In genomic region chr17:3514873-3515272, GRCh38 we compare ENCODE assay signal across 20 cellular contexts. TPM values are rescaled to one million over a fixed set of nuclear protein-coding genes. Genes with fewer than 3 reads are reported as not detected.
"Had no signal": no experiment of that assay in that cellular context is flagged by ENCODE, and none has a peak within 500 bp of the region (broad histone marks: within the 10 kb centered on the region; RNA-seq: fewer than 3 reads in every experiment).

No MANE protein-coding gene starts in this region.

- H3K27me3 ChIP-seq: cardiac muscle cell, colonic mucosa, gastrocnemius medialis, heart left ventricle had no signal

- H3K27me3 Mint-ChIP-seq: activated B cell treated with CpG ODN at 0.5 μM for 24 hours; activated CD4-positive, alpha-beta memory T cell treated with anti-CD3 and anti-CD28 coated beads for 36 hours; activated naive CD8-positive, alpha-beta T cell; memory B cell; progenitor cell of endocrine pancreas; type B pancreatic cell had no signal

- DNase-seq: activated B cell treated with CpG ODN at 0.5 μM for 24 hours; activated CD4-positive, alpha-beta memory T cell treated with anti-CD3 and anti-CD28 coated beads for 36 hours; activated CD4-positive, alpha-beta T cell treated with anti-CD3 and anti-CD28 coated beads for 4 hours; activated T-cell treated with anti-CD3 and anti-CD28 coated beads for 4 hours; colonic mucosa; gastrocnemius medialis; heart left ventricle; mucosa of descending colon; naive B cell; stimulated activated CD4-positive, alpha-beta T cell treated with anti-CD3 and anti-CD28 coated beads, Interleukin-2, amount 100 ng/mL, for 24 hours; stimulated activated naive CD8-positive, alpha-beta T cell treated with anti-CD3 and anti-CD28 coated beads, Interleukin-15, Interleukin-2, amounts not matched to agents 100 U/mL and 50 U/mL, for 24 hours; T-helper 1 cell; T-helper 9 cell had no signal

- H3K27ac ChIP-seq: cardiac muscle cell, colonic mucosa had no signal

- H3K36me3 Mint-ChIP-seq: activated CD4-positive, alpha-beta memory T cell treated with anti-CD3 and anti-CD28 coated beads for 36 hours; naive B cell; type B pancreatic cell had no signal

- H3K36me3 ChIP-seq: cardiac muscle cell, colonic mucosa, gastrocnemius medialis, heart left ventricle had no signal

- H3K4me1 Mint-ChIP-seq: activated B cell treated with CpG ODN at 0.5 μM for 24 hours, memory B cell, naive B cell had no signal

- H3K4me3 ChIP-seq: cardiac muscle cell, colonic mucosa, gastrocnemius medialis, heart left ventricle, mucosa of descending colon had no signal

- H3K4me1 ChIP-seq: colonic mucosa had no signal

- H3K4me3 Mint-ChIP-seq: activated B cell treated with CpG ODN at 0.5 μM for 24 hours; activated CD4-positive, alpha-beta memory T cell treated with anti-CD3 and anti-CD28 coated beads for 36 hours; activated naive CD8-positive, alpha-beta T cell; memory B cell; naive B cell; type B pancreatic cell had no signal

- H3K9me3 Mint-ChIP-seq: activated B cell treated with CpG ODN at 0.5 μM for 24 hours; activated CD4-positive, alpha-beta memory T cell treated with anti-CD3 and anti-CD28 coated beads for 36 hours; memory B cell; type B pancreatic cell had no signal

- H3K27ac Mint-ChIP-seq: activated B cell treated with CpG ODN at 0.5 μM for 24 hours; activated CD4-positive, alpha-beta memory T cell treated with anti-CD3 and anti-CD28 coated beads for 36 hours; activated naive CD8-positive, alpha-beta T cell; memory B cell; naive B cell; type B pancreatic cell had no signal

- ATAC-seq: esophagus mucosa; gastrocnemius medialis; heart left ventricle; mucosa of descending colon; stimulated activated naive CD8-positive, alpha-beta T cell treated with anti-CD3 and anti-CD28 coated beads, Interleukin-15, Interleukin-2, amounts not matched to agents 100 U/mL and 50 U/mL, for 24 hours had no signal

- H3K9me3 ChIP-seq: colonic mucosa, gastrocnemius medialis, heart left ventricle, mucosa of descending colon had no signal

RNA-seq across cellular contexts. Expression of gene ASPA, which starts 39.1 kb away (rescaled TPM):
- total RNA-seq: activated B cell treated with CpG ODN at 0.5 μM for 24 hours; activated CD4-positive, alpha-beta memory T cell treated with anti-CD3 and anti-CD28 coated beads for 36 hours; cardiac muscle cell; kidney epithelial cell; progenitor cell of endocrine pancreas had no signal
- polyA plus RNA-seq: cardiac muscle cell had no signal

RNA-seq across cellular contexts. Expression of gene SPATA22, which starts 43.3 kb away (rescaled TPM):
- total RNA-seq: activated B cell treated with CpG ODN at 0.5 μM for 24 hours; activated CD4-positive, alpha-beta memory T cell treated with anti-CD3 and anti-CD28 coated beads for 36 hours; cardiac muscle cell; colonic mucosa; esophagus mucosa; kidney epithelial cell; progenitor cell of endocrine pancreas had no signal
- polyA plus RNA-seq: cardiac muscle cell had no signal
